Comparison of ENCODE assay signal across 8 cellular contexts in genomic region chr13:27621366-27622101, GRCh38. TPM values are rescaled to one million over a fixed set of nuclear protein-coding genes. Genes with fewer than 3 reads are reported as not detected.
A peak's percentile ranks its signal among the peaks of the same experiment; 100 is the strongest.
DNase-seq lines count a peak whose midpoint lies in the region; ATAC-seq and TF ChIP-seq lines count a peak whose summit lies in the region.

TSS of gene POLR1D (plus strand) at chr13:27621892. CDS start at chr13:27621984, 92 bp downstream.

- peak within 1 kb of the TSS; percentile 98 for H3K27ac ChIP-seq in RWPE1
- peak within 1 kb of the TSS; percentile 73 for H3K27ac ChIP-seq in fibroblast of lung (ENCODE audit: insufficient read depth, low read length)
- H3K27ac ChIP-seq in naive thymus-derived CD4-positive, alpha-beta T cell (ENCODE audit: low read depth, low read length) = peak within 1 kb of the TSS; percentile 97

- H3K9ac ChIP-seq in fibroblast of lung (ENCODE audit: insufficient read depth, low read length) = peak within 1 kb of the TSS; percentile 80

- H3K36me3 Mint-ChIP-seq in naive thymus-derived CD4-positive, alpha-beta T cell = peaks cover 0 to 32% (median 27%) of the 10 kb centered on the region in 5 donors
- H3K36me3 Mint-ChIP-seq in stimulated activated naive B cell treated with anti-CD40 and anti-IgM and Interleukin-4, amounts not matched to agents 10 μg/mL and 1 μg/mL and 100 μg/mL, for 72 hours = peaks cover 16 to 37% of the 10 kb centered on the region in 2 donors

- H2AFZ ChIP-seq in fibroblast of lung (ENCODE audit: low read length) = peak within 1 kb of the TSS; percentile 83

- H3K27ac Mint-ChIP-seq in naive thymus-derived CD4-positive, alpha-beta T cell = peak within 1 kb of the TSS; percentile 87 to 98 (median 97)
- peak within 1 kb of the TSS; percentile 93 for H3K27ac Mint-ChIP-seq in stimulated activated naive B cell treated with anti-CD40 and anti-IgM and Interleukin-4, amounts not matched to agents 10 μg/mL and 1 μg/mL and 100 μg/mL, for 72 hours

- peak within 1 kb of the TSS; percentile 93 for H3K4me2 ChIP-seq in fibroblast of lung (ENCODE audit: extremely low read depth, insufficient read depth, low read length)

- no peaks in the 10 kb centered on the region for H3K9me3 ChIP-seq in fibroblast of lung (ENCODE audit: control insufficient read depth, insufficient read depth, low read depth, low read length)
- no peaks in the 10 kb centered on the region for H3K9me3 ChIP-seq in naive thymus-derived CD4-positive, alpha-beta T cell (ENCODE audit: control insufficient read depth in 2 of 3, low read length in 3 of 3)

- H3K4me1 ChIP-seq in fibroblast of lung (ENCODE audit: control insufficient read depth, extremely low read depth, insufficient read depth, low read length) = peaks cover 3% of the 10 kb centered on the region
- peaks cover 32 to 37% of the 10 kb centered on the region in 2 donors for H3K4me1 ChIP-seq in naive thymus-derived CD4-positive, alpha-beta T cell (ENCODE audit: control insufficient read depth in 2 of 2, insufficient read depth in 2 of 2, low read length in 2 of 2)

- H3K4me3 Mint-ChIP-seq in naive thymus-derived CD4-positive, alpha-beta T cell = peak within 1 kb of the TSS; percentile 90 to 97 (median 96)
- H3K4me3 Mint-ChIP-seq in stimulated activated naive B cell treated with anti-CD40 and anti-IgM and Interleukin-4, amounts not matched to agents 10 μg/mL and 1 μg/mL and 100 μg/mL, for 72 hours = peak within 1 kb of the TSS; percentile 94 to 95

- TF ChIP-seq CTCF in RWPE1 (conservative IDR thresholded peaks at IDR 0.05; ENCODE audit: low read depth) (no peak), fibroblast of lung (conservative IDR thresholded peaks at IDR 0.05 in 1 of 2, IDR thresholded peaks at IDR 0.05 in 1 of 2; ENCODE audit: low read depth in 1 of 2, low read length in 2 of 2) (no peak)

- peaks cover 40% of the 10 kb centered on the region for H3K79me2 ChIP-seq in fibroblast of lung (ENCODE audit: control insufficient read depth, insufficient read depth, low read length)

- ATAC-seq in GM21529 (IDR thresholded peaks at IDR 0.05; ENCODE audit: unreplicated experiment) = peak; percentile 56
- peak; percentile 81 for ATAC-seq in naive thymus-derived CD4-positive, alpha-beta T cell
- ATAC-seq in stimulated activated naive B cell treated with anti-CD40 and anti-IgM and Interleukin-4, amounts not matched to agents 10 μg/mL and 1 μg/mL and 100 μg/mL, for 72 hours (replicated peaks) = peak; percentile 69 to 76

- H3K36me3 ChIP-seq in fibroblast of lung (ENCODE audit: control insufficient read depth, insufficient read depth, low read length) = peaks cover 2% of the 10 kb centered on the region
- peaks cover 0 to 4% (median 3%) of the 10 kb centered on the region in 3 experiments for H3K36me3 ChIP-seq in naive thymus-derived CD4-positive, alpha-beta T cell (ENCODE audit: control insufficient read depth in 2 of 3, insufficient read depth in 3 of 3, low read length in 3 of 3)

- H3K9me3 Mint-ChIP-seq in naive thymus-derived CD4-positive, alpha-beta T cell = peaks cover 0 to 2% (median 0%) of the 10 kb centered on the region in 11 donors
- H3K9me3 Mint-ChIP-seq in stimulated activated naive B cell treated with anti-CD40 and anti-IgM and Interleukin-4, amounts not matched to agents 10 μg/mL and 1 μg/mL and 100 μg/mL, for 72 hours = no peaks in the 10 kb centered on the region

- H3K27me3 ChIP-seq in fibroblast of lung (ENCODE audit: control insufficient read depth, insufficient read depth, low read length) = no peaks in the 10 kb centered on the region
- no peaks in the 10 kb centered on the region for H3K27me3 ChIP-seq in naive thymus-derived CD4-positive, alpha-beta T cell (ENCODE audit: control insufficient read depth in 2 of 2, insufficient read depth in 2 of 2, low read length in 2 of 2)

- CTCF ChIA-PET in RWPE1 (lab: Yijun Ruan, JAX) = interaction anchor here (1.4 kb wide), 1 partner anchor 152 kb away, joined by 4 read pairs; no protein-coding TSS in a partner anchor
- CTCF ChIA-PET in naive thymus-derived CD4-positive, alpha-beta T cell (lab: Charles Lee) = interaction anchor here (0.9 to 1.5 kb wide), 4 partner anchors 170 to 247 kb away, joined by 3 to 10 read pairs (median 4); no protein-coding TSS in a partner anchor

- no peaks in the 10 kb centered on the region for H3K27me3 Mint-ChIP-seq in naive thymus-derived CD4-positive, alpha-beta T cell
- no peaks in the 10 kb centered on the region for H3K27me3 Mint-ChIP-seq in stimulated activated naive B cell treated with anti-CD40 and anti-IgM and Interleukin-4, amounts not matched to agents 10 μg/mL and 1 μg/mL and 100 μg/mL, for 72 hours

- POLR2A ChIA-PET in RWPE1 (lab: Yijun Ruan, JAX; ENCODE audit: low non-redundant PET) = interaction anchor here (0.9 to 1.2 kb wide), 2 partner anchors 44 to 72 kb away, joined by 3 to 5 read pairs; no protein-coding TSS in a partner anchor
- POLR2A ChIA-PET in naive thymus-derived CD4-positive, alpha-beta T cell (lab: Charles Lee) = interaction anchor here (0.8 to 6.3 kb wide), 18 partner anchors 13 to 381 kb away, joined by 3 to 86 read pairs (median 4); partner anchors contain the start of genes GTF3A, MTIF3 and RPL21

- H4K20me1 ChIP-seq in fibroblast of lung (ENCODE audit: control insufficient read depth, extremely low read depth, insufficient read depth, low read length) = no peaks in the 10 kb centered on the region

- H3K4me3 ChIP-seq in fibroblast of lung (replicated peaks in 1 of 4; ENCODE audit: control extremely low read depth in 1 of 4, insufficient read depth in 1 of 4, low read depth in 3 of 4, low read length in 4 of 4) = peak within 1 kb of the TSS; percentile 76 to 93 (median 82)
- H3K4me3 ChIP-seq in naive thymus-derived CD4-positive, alpha-beta T cell (ENCODE audit: low read length) = peak within 1 kb of the TSS; percentile 95

- no peak for TF ChIP-seq RAD21 in Ishikawa (IDR thresholded peaks at IDR 0.05; ENCODE audit: low read depth)

- intact Hi-C loops in naive thymus-derived CD4-positive, alpha-beta T cell (cut with micrococcal nuclease) = loop anchor here (1.0 to 10.0 kb wide), 17 partner anchors 36 to 1437 kb away; partner anchors contain the start of genes RPL21 (in 2 of the 2), CDK8 (in 1 of the 2), GTF3A (in 1 of the 2) and RASL11A (in 1 of the 2)

- H3K4me1 Mint-ChIP-seq in naive thymus-derived CD4-positive, alpha-beta T cell = peaks cover 49 to 75% (median 69%) of the 10 kb centered on the region in 7 donors
- H3K4me1 Mint-ChIP-seq in stimulated activated naive B cell treated with anti-CD40 and anti-IgM and Interleukin-4, amounts not matched to agents 10 μg/mL and 1 μg/mL and 100 μg/mL, for 72 hours = peaks cover 42 to 72% of the 10 kb centered on the region in 2 donors

- DNase-seq in DMS53 (lab: John Stamatoyannopoulos, UW) (peak; percentile 97), RWPE1 (ENCODE audit: low spot score) (peak; percentile 86), fibroblast of lung (ENCODE audit: low read depth in 2 of 2) (peak; percentile 63 to 68)
- DNase-seq in activated T-helper 1 cell treated with anti-CD3 and anti-CD28 coated beads, Interleukin-2, amount 50 U/mL, for 16 hours (ENCODE audit: low read depth in 1 of 2, low spot score in 1 of 2) = peak; percentile 65 to 76
- DNase-seq in naive thymus-derived CD4-positive, alpha-beta T cell = peak; percentile 70 to 90 (median 84)
- DNase-seq in stimulated activated naive B cell treated with anti-CD40 and anti-IgM and Interleukin-4, amounts not matched to agents 10 μg/mL and 1 μg/mL and 100 μg/mL, for 72 hours = peak; percentile 72

- TF ChIP-seq EP300 in Ishikawa (IDR thresholded peaks at IDR 0.05; ENCODE audit: borderline replicate concordance) = 0 out of 2 replicates have a peak, but pooled peaks have one; percentile 15

TF ChIP-seq in Ishikawa, 13 proteins besides CTCF, POLR2A, EP300 and RAD21 (continues in another document):
- TF ChIP-seq YY1 (IDR thresholded peaks at IDR 0.05; ENCODE audit: low read depth) (no peak), NFIC (IDR thresholded peaks at IDR 0.05) (no peak), TCF12 (IDR thresholded peaks at IDR 0.05; ENCODE audit: low read depth) (peak; percentile 17; the same call in 1 of the 2 replicates), CEBPB (IDR thresholded peaks at IDR 0.05) (no peak), USF1 (IDR thresholded peaks at IDR 0.05) (peak; percentile 89), TEAD4 (IDR thresholded peaks at IDR 0.05) (no peak), REST (IDR thresholded peaks at IDR 0.05; ENCODE audit: low read depth) (no peak)

RNA-seq across cellular contexts. Expression of gene POLR1D, which starts in this region (rescaled TPM):
- 84.6 and 110 TPM in 2 replicates for total RNA-seq in fibroblast of lung
- polyA plus RNA-seq in fibroblast of lung = 96.0 and 99.6 TPM in 2 replicates
- polyA plus RNA-seq in fibroblast of lung (2012) = 92.0 and 93.4 TPM in 2 replicates
- 11.7 and 16.7 TPM in 2 replicates for polyA minus RNA-seq in fibroblast of lung (ENCODE audit: low replicate concordance)
- total RNA-seq in naive thymus-derived CD4-positive, alpha-beta T cell = 100 to 1,000 TPM; 111 to 176 (median 133) TPM
- 100 to 1,000 TPM; 136 to 137 TPM for polyA plus RNA-seq in naive thymus-derived CD4-positive, alpha-beta T cell

Comparison
In these comparisons a context has a peak if more than half of its experiments do, and no peak if none do; other contexts are left out.
1. Peak in every context shown above with its lines: DNase-seq, ATAC-seq, H3K4me3 ChIP-seq and H3K27ac ChIP-seq.